ENCODE assay signal across 15 cellular contexts in genomic region chr3:3589715-3590130, GRCh38.
DNase-seq lines count a peak whose midpoint lies in the region; ATAC-seq, FAIRE-seq and TF ChIP-seq lines count a peak whose summit lies in the region.
"Had no signal": no experiment of that assay in that cellular context is flagged by ENCODE, and none has a peak within 500 bp of the region (broad histone marks: within the 10 kb centered on the region; RNA-seq: fewer than 3 reads in every experiment).

No MANE protein-coding gene starts in this region.

- H3K9me3 Mint-ChIP-seq in activated CD8-positive, alpha-beta memory T cell treated with anti-CD3 and anti-CD28 coated beads, Interleukin-2, amount 10 ng/mL, durations not matched to agents 7 days and 5 days (ENCODE audit: low read depth) = no peaks in the 10 kb centered on the region
- peaks cover 0 to 1% of the 10 kb centered on the region in 2 donors for H3K9me3 Mint-ChIP-seq in activated T-cell treated with anti-CD3 and anti-CD28 coated beads, Interleukin-2, amount 50 U/mL, for 72 hours

- no peak for TF ChIP-seq POLR2A in GM12891 (IDR thresholded peaks at IDR 0.05; ENCODE audit: low read depth, low read length)

- no peak for FAIRE-seq in GM12891 (lab: Jason Lieb, UNC)
- FAIRE-seq: bronchial epithelial cell, G401.6 had no signal

- H3K4me1 Mint-ChIP-seq in activated CD8-positive, alpha-beta memory T cell treated with anti-CD3 and anti-CD28 coated beads, Interleukin-2, amount 10 ng/mL, durations not matched to agents 7 days and 5 days = no peaks in the 10 kb centered on the region
- H3K4me1 Mint-ChIP-seq in activated T-cell treated with anti-CD3 and anti-CD28 coated beads, Interleukin-2, amount 50 U/mL, for 72 hours (ENCODE audit: low read depth) = no peaks in the 10 kb centered on the region
- H3K4me1 Mint-ChIP-seq: activated CD4-positive, alpha-beta T cell treated with anti-CD3 and anti-CD28 coated beads for 36 hours had no signal

- CTCF ChIA-PET in activated CD8-positive, alpha-beta memory T cell treated with anti-CD3 and anti-CD28 coated beads, Interleukin-2, amount 10 ng/mL, durations not matched to agents 7 days and 5 days (lab: Charles Lee) = no interaction called here

- no peak overlapping the region for H3K27ac Mint-ChIP-seq in activated CD8-positive, alpha-beta memory T cell treated with anti-CD3 and anti-CD28 coated beads, Interleukin-2, amount 10 ng/mL, durations not matched to agents 7 days and 5 days
- H3K27ac Mint-ChIP-seq in activated T-cell treated with anti-CD3 and anti-CD28 coated beads, Interleukin-2, amount 50 U/mL, for 72 hours = no peak overlapping the region
- H3K27ac Mint-ChIP-seq: activated CD4-positive, alpha-beta T cell treated with anti-CD3 and anti-CD28 coated beads for 36 hours had no signal

- no peaks in the 10 kb centered on the region for H3K36me3 Mint-ChIP-seq in activated CD8-positive, alpha-beta memory T cell treated with anti-CD3 and anti-CD28 coated beads, Interleukin-2, amount 10 ng/mL, durations not matched to agents 7 days and 5 days
- no peaks in the 10 kb centered on the region for H3K36me3 Mint-ChIP-seq in activated T-cell treated with anti-CD3 and anti-CD28 coated beads, Interleukin-2, amount 50 U/mL, for 72 hours (ENCODE audit: insufficient read depth in 2 of 2)

- no peak overlapping the region for H3K4me3 Mint-ChIP-seq in activated CD8-positive, alpha-beta memory T cell treated with anti-CD3 and anti-CD28 coated beads, Interleukin-2, amount 10 ng/mL, durations not matched to agents 7 days and 5 days
- no peak overlapping the region for H3K4me3 Mint-ChIP-seq in activated T-cell treated with anti-CD3 and anti-CD28 coated beads, Interleukin-2, amount 50 U/mL, for 72 hours
- H3K4me3 Mint-ChIP-seq: activated CD4-positive, alpha-beta T cell treated with anti-CD3 and anti-CD28 coated beads for 36 hours had no signal

- DNase-seq in GM12891 (ENCODE audit: insufficient read length, low spot score) (peak; percentile 6), MV-4-11 (lab: John Stamatoyannopoulos, UW) (peak; percentile 97), NCI-H2227 treated with DMSO at 0.1 percent for 48 hours (lab: John Stamatoyannopoulos, UW) (no peak), NCI-H1105 (lab: John Stamatoyannopoulos, UW) (no peak)
- no peak for DNase-seq in activated CD8-positive, alpha-beta memory T cell treated with anti-CD3 and anti-CD28 coated beads, Interleukin-2, amount 10 ng/mL, durations not matched to agents 7 days and 5 days
- no peak for DNase-seq in activated T-cell treated with anti-CD3 and anti-CD28 coated beads, Interleukin-2, amount 50 U/mL, for 72 hours
- DNase-seq: activated CD4-positive, alpha-beta T cell treated with anti-CD3 and anti-CD28 coated beads for 36 hours; left ventricle myocardium superior; NCI-H1048; stimulated activated CD8-positive, alpha-beta memory T cell treated with anti-CD3 and anti-CD28 coated beads, Interleukin-4, amount 100 ng/mL, for 48 hours; SW 1271 had no signal

- H3K27me3 Mint-ChIP-seq in activated CD8-positive, alpha-beta memory T cell treated with anti-CD3 and anti-CD28 coated beads, Interleukin-2, amount 10 ng/mL, durations not matched to agents 7 days and 5 days = no peaks in the 10 kb centered on the region
- H3K27me3 Mint-ChIP-seq in activated T-cell treated with anti-CD3 and anti-CD28 coated beads, Interleukin-2, amount 50 U/mL, for 72 hours (ENCODE audit: low read depth) = no peaks in the 10 kb centered on the region
- H3K27me3 Mint-ChIP-seq: activated CD4-positive, alpha-beta T cell treated with anti-CD3 and anti-CD28 coated beads for 36 hours had no signal

- ATAC-seq in GM19395 (IDR thresholded peaks at IDR 0.05; ENCODE audit: unreplicated experiment) = peak; percentile 73
- peak; percentile 86 for ATAC-seq in HG02981 (IDR thresholded peaks at IDR 0.05; ENCODE audit: unreplicated experiment)
- no peak for ATAC-seq in activated CD8-positive, alpha-beta memory T cell treated with anti-CD3 and anti-CD28 coated beads, Interleukin-2, amount 10 ng/mL, durations not matched to agents 7 days and 5 days
- ATAC-seq in activated T-cell treated with anti-CD3 and anti-CD28 coated beads, Interleukin-2, amount 50 U/mL, for 72 hours (replicated peaks in 1 of 2) = no peak
- ATAC-seq: activated CD4-positive, alpha-beta T cell treated with anti-CD3 and anti-CD28 coated beads for 36 hours; left ventricle myocardium superior had no signal

TF ChIP-seq in GM12891, 5 proteins besides CTCF, POLR2A, EP300 and RAD21:
- no peak for TF ChIP-seq PAX5 (IDR thresholded peaks at IDR 0.05; ENCODE audit: insufficient read depth, low read length, severe bottlenecking)
- TF ChIP-seq POLR2AphosphoS5 (IDR thresholded peaks at IDR 0.05; ENCODE audit: low read depth, low read length) = no peak
- no peak for TF ChIP-seq POU2F2 (IDR thresholded peaks at IDR 0.05; ENCODE audit: low read depth, low read length)
- no peak for TF ChIP-seq SPI1 (IDR thresholded peaks at IDR 0.05; ENCODE audit: low read depth, low read length)
- TF ChIP-seq TAF1 (IDR thresholded peaks at IDR 0.05; ENCODE audit: low read depth, low read length) = no peak

Comparison
In these comparisons a context has a peak if more than half of its experiments do, and no peak if none do; other contexts are left out.
1. DNase-seq: peak in GM12891 (single experiment) and MV-4-11 (single experiment); none in activated CD8-positive, alpha-beta memory T cell treated with anti-CD3 and anti-CD28 coated beads, Interleukin-2, amount 10 ng/mL, durations not matched to agents 7 days and 5 days (single experiment), NCI-H2227 treated with DMSO at 0.1 percent for 48 hours (single experiment), activated T-cell treated with anti-CD3 and anti-CD28 coated beads, Interleukin-2, amount 50 U/mL, for 72 hours (0 of 2) and NCI-H1105 (single experiment).
2. ATAC-seq: peak in GM19395 (single experiment) and HG02981 (single experiment); none in activated CD8-positive, alpha-beta memory T cell treated with anti-CD3 and anti-CD28 coated beads, Interleukin-2, amount 10 ng/mL, durations not matched to agents 7 days and 5 days (single experiment) and activated T-cell treated with anti-CD3 and anti-CD28 coated beads, Interleukin-2, amount 50 U/mL, for 72 hours (0 of 2).